ENCODE assay signal across 30 cellular contexts in genomic region chr18:63829886-63830285, GRCh38. TPM values are rescaled to one million over a fixed set of nuclear protein-coding genes. Genes with fewer than 3 reads are reported as not detected.
"Had no signal": no experiment of that assay in that cellular context is flagged by ENCODE, and none has a peak within 500 bp of the region (broad histone marks: within the 10 kb centered on the region; RNA-seq: fewer than 3 reads in every experiment).

No MANE protein-coding gene starts in this region.

- H3K4me1 ChIP-seq: body of pancreas, gastroesophageal sphincter, parathyroid adenoma, psoas muscle, sigmoid colon, tibial nerve had no signal

- H3K9me3 Mint-ChIP-seq: activated B cell treated with CpG ODN at 0.5 μM for 24 hours; activated CD8-positive, alpha-beta T cell treated with anti-CD3 and anti-CD28 coated beads for 36 hours; activated naive CD4-positive, alpha-beta T cell treated with anti-CD3 and anti-CD28 coated beads, Interleukin-2, amount 50 U/mL, for 24 hours; activated naive CD8-positive, alpha-beta T cell treated with anti-CD3 and anti-CD28 coated beads, Interleukin-2, amount 50 U/mL, for 24 hours; activated T-cell treated with anti-CD3 and anti-CD28 coated beads, Interleukin-2, amount 50 U/mL, for 4 hours; activated T-helper 2 cell treated with anti-CD3 and anti-CD28 coated beads, Interferon-gamma antibody, Interleukin-2, Interleukin-4, amounts not matched to agents 10 μg/mL and 5 μg/mL and 100 μg/mL, durations not matched to agents 14 hours and 24 hours and 36 hours; memory B cell; T-helper 2 cell treated with Interferon-gamma antibody and Interleukin-4, amounts not matched to agents 5 μg/mL and 100 μg/mL, for 36 hours had no signal

- H3K79me2 ChIP-seq: hepatocyte, parathyroid adenoma had no signal

- H3K27ac ChIP-seq: body of pancreas, gastroesophageal sphincter, hepatocyte, parathyroid adenoma, psoas muscle, sigmoid colon, tibial nerve had no signal

- H2AFZ ChIP-seq: hepatocyte, parathyroid adenoma had no signal

- H3K36me3 ChIP-seq: gastroesophageal sphincter, sigmoid colon, tibial nerve had no signal

- DNase-seq: activated B cell treated with CpG ODN at 0.5 μM for 24 hours; activated CD4-positive, alpha-beta T cell treated with anti-CD3 and anti-CD28 coated beads, Interleukin-2, amount 50 U/mL, for 1 hour; activated CD8-positive, alpha-beta T cell treated with anti-CD3 and anti-CD28 coated beads for 36 hours; activated naive CD8-positive, alpha-beta T cell treated with anti-CD3 and anti-CD28 coated beads, Interleukin-2, amount 50 U/mL, for 24 hours; activated T-cell treated with anti-CD3 and anti-CD28 coated beads, Interleukin-2, amount 50 U/mL, for 4 hours; aorta; body of pancreas; effector CD8-positive, alpha-beta T cell; islet precursor cell; left cardiac atrium; midbrain; naive thymus-derived CD4-positive, alpha-beta T cell; nucleus accumbens; psoas muscle; sigmoid colon; small intestine; stimulated activated CD4-positive, alpha-beta T cell treated with anti-CD3 and anti-CD28 coated beads, Interleukin-15, amount 100 ng/mL, for 24 hours; stimulated activated naive CD4-positive, alpha-beta T cell treated with Interleukin-2 at 50 U/mL for 16 hours had no signal

- H3K4me1 Mint-ChIP-seq: activated naive CD4-positive, alpha-beta T cell treated with anti-CD3 and anti-CD28 coated beads, Interleukin-2, amount 50 U/mL, for 24 hours had no signal

- H3K36me3 Mint-ChIP-seq: activated naive CD4-positive, alpha-beta T cell treated with anti-CD3 and anti-CD28 coated beads, Interleukin-2, amount 50 U/mL, for 24 hours; memory B cell; naive thymus-derived CD4-positive, alpha-beta T cell had no signal

- ATAC-seq: activated CD8-positive, alpha-beta T cell treated with anti-CD3 and anti-CD28 coated beads for 36 hours; activated naive CD8-positive, alpha-beta T cell treated with anti-CD3 and anti-CD28 coated beads, Interleukin-2, amount 50 U/mL, for 24 hours; activated T-cell treated with anti-CD3 and anti-CD28 coated beads, Interleukin-2, amount 50 U/mL, for 4 hours; body of pancreas; gastroesophageal sphincter; left cardiac atrium; naive thymus-derived CD4-positive, alpha-beta T cell; psoas muscle had no signal

- H3K4me3 Mint-ChIP-seq: activated B cell treated with CpG ODN at 0.5 μM for 24 hours; activated CD8-positive, alpha-beta T cell treated with anti-CD3 and anti-CD28 coated beads for 36 hours; activated naive CD4-positive, alpha-beta T cell treated with anti-CD3 and anti-CD28 coated beads, Interleukin-2, amount 50 U/mL, for 24 hours; activated naive CD8-positive, alpha-beta T cell treated with anti-CD3 and anti-CD28 coated beads, Interleukin-2, amount 50 U/mL, for 24 hours; activated T-cell treated with anti-CD3 and anti-CD28 coated beads, Interleukin-2, amount 50 U/mL, for 4 hours; memory B cell; naive thymus-derived CD4-positive, alpha-beta T cell; T-helper 2 cell treated with Interferon-gamma antibody and Interleukin-4, amounts not matched to agents 5 μg/mL and 100 μg/mL, for 36 hours had no signal

- H3K9ac ChIP-seq: parathyroid adenoma had no signal

- H3K27me3 ChIP-seq: body of pancreas, hepatocyte, sigmoid colon, tibial nerve had no signal

- H3K4me3 ChIP-seq: body of pancreas, gastroesophageal sphincter, hepatocyte, psoas muscle, sigmoid colon, tibial nerve had no signal

- H3K4me2 ChIP-seq: hepatocyte had no signal

- H3K9me3 ChIP-seq: body of pancreas, gastroesophageal sphincter, psoas muscle, sigmoid colon, tibial nerve had no signal

- H3K27ac Mint-ChIP-seq: activated B cell treated with CpG ODN at 0.5 μM for 24 hours; activated CD8-positive, alpha-beta T cell treated with anti-CD3 and anti-CD28 coated beads for 36 hours; activated naive CD4-positive, alpha-beta T cell treated with anti-CD3 and anti-CD28 coated beads, Interleukin-2, amount 50 U/mL, for 24 hours; activated naive CD8-positive, alpha-beta T cell treated with anti-CD3 and anti-CD28 coated beads, Interleukin-2, amount 50 U/mL, for 24 hours; activated T-helper 2 cell treated with anti-CD3 and anti-CD28 coated beads, Interferon-gamma antibody, Interleukin-2, Interleukin-4, amounts not matched to agents 10 μg/mL and 5 μg/mL and 100 μg/mL, durations not matched to agents 14 hours and 24 hours and 36 hours; memory B cell; naive thymus-derived CD4-positive, alpha-beta T cell; T-helper 2 cell treated with Interferon-gamma antibody and Interleukin-4, amounts not matched to agents 5 μg/mL and 100 μg/mL, for 36 hours had no signal

RNA-seq across cellular contexts. Expression of gene SERPINB7, which starts 54.7 kb away (rescaled TPM):
- total RNA-seq: activated B cell treated with CpG ODN at 0.5 μM for 24 hours; activated CD8-positive, alpha-beta T cell treated with anti-CD3 and anti-CD28 coated beads for 36 hours; activated T-cell treated with anti-CD3 and anti-CD28 coated beads, Interleukin-2, amount 50 U/mL, for 4 hours; activated T-helper 2 cell treated with anti-CD3 and anti-CD28 coated beads, Interferon-gamma antibody, Interleukin-2, Interleukin-4, amounts not matched to agents 10 μg/mL and 5 μg/mL and 100 μg/mL, durations not matched to agents 14 hours and 24 hours and 36 hours; aorta; body of pancreas; dermis microvascular lymphatic vessel endothelial cell; gastroesophageal sphincter; left cardiac atrium; naive thymus-derived CD4-positive, alpha-beta T cell; psoas muscle; sigmoid colon; temporal lobe; tibial nerve; ureter had no signal
- polyA plus RNA-seq: aorta; naive thymus-derived CD4-positive, alpha-beta T cell; neural cell; psoas muscle; small intestine had no signal

RNA-seq across cellular contexts. Expression of gene SERPINB2, which starts 57.6 kb away (rescaled TPM):
- total RNA-seq: activated CD8-positive, alpha-beta T cell treated with anti-CD3 and anti-CD28 coated beads for 36 hours; activated T-helper 2 cell treated with anti-CD3 and anti-CD28 coated beads, Interferon-gamma antibody, Interleukin-2, Interleukin-4, amounts not matched to agents 10 μg/mL and 5 μg/mL and 100 μg/mL, durations not matched to agents 14 hours and 24 hours and 36 hours; dermis microvascular lymphatic vessel endothelial cell; tibial nerve; ureter had no signal
- polyA plus RNA-seq: naive thymus-derived CD4-positive, alpha-beta T cell; neural cell had no signal
